In genomic region chr7:135333196-135333595, GRCh38 we compare ENCODE assay signal across 15 cellular contexts.
DNase-seq lines count a peak whose midpoint lies in the region; ATAC-seq and TF ChIP-seq lines count a peak whose summit lies in the region.
"Had no signal": no experiment of that assay in that cellular context is flagged by ENCODE, and none has a peak within 500 bp of the region (broad histone marks: within the 10 kb centered on the region; RNA-seq: fewer than 3 reads in every experiment).

No MANE protein-coding gene starts in this region.

- no peaks in the 10 kb centered on the region for H3K36me3 ChIP-seq in heart right ventricle
- H3K36me3 ChIP-seq: pancreas, transverse colon had no signal

- no peak overlapping the region for H3K4me3 ChIP-seq in epithelial cell of proximal tubule (ENCODE audit: low read depth, low read length)
- H3K4me3 ChIP-seq in heart right ventricle: no peak overlapping the region
- H3K4me3 ChIP-seq: pancreas, transverse colon had no signal

- no peaks in the 10 kb centered on the region for H3K4me1 Mint-ChIP-seq in stimulated activated effector memory CD8-positive, alpha-beta T cell treated with anti-CD3 and anti-CD28 coated beads, Interleukin-12 subunit alpha, Interleukin-12 subunit beta, amount 100 ng/mL, for 72 hours

- no peaks in the 10 kb centered on the region for H3K27me3 ChIP-seq in heart right ventricle
- H3K27me3 ChIP-seq: pancreas, transverse colon had no signal

- no peak overlapping the region for H3K27ac ChIP-seq in heart right ventricle
- H3K27ac ChIP-seq: pancreas, transverse colon had no signal

- H3K4me3 Mint-ChIP-seq in stimulated activated effector memory CD8-positive, alpha-beta T cell treated with anti-CD3 and anti-CD28 coated beads, Interleukin-12 subunit alpha, Interleukin-12 subunit beta, amount 100 ng/mL, for 72 hours: no peak overlapping the region

- intact Hi-C loops in head of caudate nucleus (cut with DNase I): no loop called here
- intact Hi-C loops in heart right ventricle (cut with DNase I): no loop called here

- H3K27ac Mint-ChIP-seq in stimulated activated effector memory CD8-positive, alpha-beta T cell treated with anti-CD3 and anti-CD28 coated beads, Interleukin-12 subunit alpha, Interleukin-12 subunit beta, amount 100 ng/mL, for 72 hours: no peak overlapping the region

- in situ Hi-C loops in ACHN (cut with HindIII; ENCODE audit: low pct_ligation_motif_present, low pct_unique_long_range_greater_than_20kb, low sequenced_read_pairs): no loop called here

- H3K9me3 ChIP-seq in heart right ventricle: no peaks in the 10 kb centered on the region
- H3K9me3 ChIP-seq: pancreas, transverse colon had no signal

- peak; percentile 85 for ATAC-seq in stimulated activated effector memory CD8-positive, alpha-beta T cell treated with anti-CD3 and anti-CD28 coated beads, Interleukin-12 subunit alpha, Interleukin-12 subunit beta, amount 100 ng/mL, for 72 hours
- ATAC-seq in heart right ventricle: no peak
- ATAC-seq: pancreas had no signal

- WGBS in heart right ventricle, 2 donors: 89 to 93% methylated on average over 1 of the region's 1 CpG

- DNase-seq in stimulated activated CD4-positive, alpha-beta T cell treated with anti-CD3 and anti-CD28 coated beads, Interleukin-1b, Interleukin-23, amount 100 ng/mL, for 48 hours: peak; percentile 8
- DNase-seq in stimulated activated CD4-positive, alpha-beta T cell treated with anti-CD3 and anti-CD28 coated beads, Interleukin-4, amount 100 ng/mL, for 24 hours: no peak
- peak; percentile 26 for DNase-seq in NCI-H69 (lab: John Stamatoyannopoulos, UW)
- DNase-seq in epithelial cell of proximal tubule (ENCODE audit: low read depth): peak; percentile 85
- no peak for DNase-seq in stimulated activated effector memory CD8-positive, alpha-beta T cell treated with anti-CD3 and anti-CD28 coated beads, Interleukin-12 subunit alpha, Interleukin-12 subunit beta, amount 100 ng/mL, for 72 hours (ENCODE audit: low spot score in 2 of 2)
- no peak for DNase-seq in ACHN
- DNase-seq in head of caudate nucleus: no peak
- DNase-seq in heart right ventricle: no peak
- DNase-seq: activated naive CD4-positive, alpha-beta T cell treated with Interleukin-2 at 50 U/mL for 16 hours; Calu3; NCI-H2081; NCI-H748 treated with DMSO at 0.1 percent for 48 hours; pancreas; RPMI8226; transverse colon had no signal

- no peaks in the 10 kb centered on the region for H3K9me3 Mint-ChIP-seq in stimulated activated effector memory CD8-positive, alpha-beta T cell treated with anti-CD3 and anti-CD28 coated beads, Interleukin-12 subunit alpha, Interleukin-12 subunit beta, amount 100 ng/mL, for 72 hours

- no peaks in the 10 kb centered on the region for H3K4me1 ChIP-seq in heart right ventricle
- H3K4me1 ChIP-seq: pancreas, transverse colon had no signal

- no peaks in the 10 kb centered on the region for H3K36me3 Mint-ChIP-seq in stimulated activated effector memory CD8-positive, alpha-beta T cell treated with anti-CD3 and anti-CD28 coated beads, Interleukin-12 subunit alpha, Interleukin-12 subunit beta, amount 100 ng/mL, for 72 hours

- TF ChIP-seq CTCF in epithelial cell of proximal tubule (conservative IDR thresholded peaks at IDR 0.05; ENCODE audit: low read depth, low read length) (no peak), heart right ventricle (IDR thresholded peaks at IDR 0.05) (no peak)

Comparison
In these comparisons a context has a peak if more than half of its experiments do, and no peak if none do; other contexts are left out.
1. DNase-seq: peak in stimulated activated CD4-positive, alpha-beta T cell treated with anti-CD3 and anti-CD28 coated beads, Interleukin-1b, Interleukin-23, amount 100 ng/mL, for 48 hours (single experiment), NCI-H69 (single experiment) and epithelial cell of proximal tubule (single experiment); none in stimulated activated CD4-positive, alpha-beta T cell treated with anti-CD3 and anti-CD28 coated beads, Interleukin-4, amount 100 ng/mL, for 24 hours (single experiment), stimulated activated effector memory CD8-positive, alpha-beta T cell treated with anti-CD3 and anti-CD28 coated beads, Interleukin-12 subunit alpha, Interleukin-12 subunit beta, amount 100 ng/mL, for 72 hours (0 of 2), ACHN (single experiment), head of caudate nucleus (0 of 42) and heart right ventricle (0 of 2).